ENCODE assay signal across 18 cellular contexts in the genomic region with DNA sequence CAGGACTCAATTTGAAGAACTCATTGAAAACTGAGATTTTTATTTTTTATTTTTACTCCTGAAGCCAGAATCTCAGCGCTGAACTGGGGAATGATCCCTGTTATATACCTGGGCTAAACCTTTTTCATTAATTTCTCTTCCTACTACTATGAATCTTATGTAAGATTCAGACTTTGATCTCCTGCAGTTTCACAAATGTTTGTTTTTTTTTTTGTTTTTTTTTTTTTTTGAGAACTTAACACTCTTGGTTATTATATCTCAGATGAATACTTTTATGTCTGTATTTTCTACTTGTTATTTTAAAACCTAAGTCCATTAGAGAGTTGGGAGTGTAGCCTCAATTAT.
DNase-seq lines count a peak whose midpoint lies in the region; ATAC-seq and FAIRE-seq lines count a peak whose summit lies in the region.
"Had no signal": no experiment of that assay in that cellular context is flagged by ENCODE, and none has a peak within 500 bp of the region (broad histone marks: within the 10 kb centered on the region; RNA-seq: fewer than 3 reads in every experiment).

No MANE protein-coding gene starts in this region.

- H3K36me3 Mint-ChIP-seq in activated CD4-positive, alpha-beta T cell treated with anti-CD3 and anti-CD28 coated beads, Interleukin-2, amount 10 ng/mL, durations not matched to agents 7 days and 5 days (ENCODE audit: low read depth): peaks cover 13% of the 10 kb centered on the region
- H3K36me3 Mint-ChIP-seq in CD4-positive, CD25-positive, alpha-beta regulatory T cell: no peaks in the 10 kb centered on the region

- peak overlapping the region; percentile 62 for H3K27ac ChIP-seq in CD4-positive, CD25-positive, alpha-beta regulatory T cell (ENCODE audit: insufficient read depth, low read length, poor library complexity, severe bottlenecking)
- H3K27ac ChIP-seq: RWPE1, SJCRH30 had no signal

- POLR2A ChIA-PET in activated CD4-positive, alpha-beta T cell treated with anti-CD3 and anti-CD28 coated beads, Interleukin-2, amount 10 ng/mL, durations not matched to agents 7 days and 5 days (lab: Charles Lee): no interaction called here

- in situ Hi-C loops in G401 (cut with HindIII; ENCODE audit: low sequenced_read_pairs): no loop called here

- H3K4me3 ChIP-seq in CD4-positive, CD25-positive, alpha-beta regulatory T cell (ENCODE audit: low read depth, low read length): peak overlapping the region; percentile 65
- H3K4me3 ChIP-seq: SJCRH30 had no signal

- H3K4me1 Mint-ChIP-seq in activated CD4-positive, alpha-beta T cell treated with anti-CD3 and anti-CD28 coated beads, Interleukin-2, amount 10 ng/mL, durations not matched to agents 7 days and 5 days: peaks cover 52% of the 10 kb centered on the region
- H3K4me1 Mint-ChIP-seq in CD4-positive, CD25-positive, alpha-beta regulatory T cell: peaks cover 15 to 65% (median 44%) of the 10 kb centered on the region in 4 donors

- H3K27me3 ChIP-seq in CD4-positive, CD25-positive, alpha-beta regulatory T cell (ENCODE audit: control insufficient read depth, insufficient read depth, low read length): no peaks in the 10 kb centered on the region
- H3K27me3 ChIP-seq: SJCRH30 had no signal

- no peak for ATAC-seq in CD4-positive, CD25-positive, alpha-beta regulatory T cell (ENCODE audit: low read depth in 2 of 2)

- H3K9me3 ChIP-seq in CD4-positive, CD25-positive, alpha-beta regulatory T cell (ENCODE audit: control insufficient read depth in 2 of 2, low read length in 2 of 2): no peaks in the 10 kb centered on the region
- H3K9me3 ChIP-seq: SJCRH30 had no signal

- H3K4me1 ChIP-seq in CD4-positive, CD25-positive, alpha-beta regulatory T cell (ENCODE audit: control insufficient read depth, insufficient read depth, low read length, poor library complexity, severe bottlenecking): peaks cover 18% of the 10 kb centered on the region
- H3K4me1 ChIP-seq: SJCRH30 had no signal

- no peaks in the 10 kb centered on the region for H3K36me3 ChIP-seq in CD4-positive, CD25-positive, alpha-beta regulatory T cell (ENCODE audit: control insufficient read depth, insufficient read depth, low read length)
- H3K36me3 ChIP-seq: SJCRH30 had no signal

- H3K27ac Mint-ChIP-seq in activated CD4-positive, alpha-beta T cell treated with anti-CD3 and anti-CD28 coated beads, Interleukin-2, amount 10 ng/mL, durations not matched to agents 7 days and 5 days: peak overlapping the region; percentile 82
- H3K27ac Mint-ChIP-seq in CD4-positive, CD25-positive, alpha-beta regulatory T cell: peak overlapping the region; percentile 87 to 99 (median 88)

- peaks cover 22% of the 10 kb centered on the region for H3K27me3 Mint-ChIP-seq in activated CD4-positive, alpha-beta T cell treated with anti-CD3 and anti-CD28 coated beads, Interleukin-2, amount 10 ng/mL, durations not matched to agents 7 days and 5 days
- peaks cover 8% of the 10 kb centered on the region for H3K27me3 Mint-ChIP-seq in CD4-positive, CD25-positive, alpha-beta regulatory T cell

- CTCF ChIA-PET in activated CD4-positive, alpha-beta T cell treated with anti-CD3 and anti-CD28 coated beads, Interleukin-2, amount 10 ng/mL, durations not matched to agents 7 days and 5 days (lab: Charles Lee): interaction anchor here (1.0 kb wide), 1 partner anchor 17 kb away, joined by 4 read pairs; no protein-coding TSS in a partner anchor

- DNase-seq in activated CD4-positive, alpha-beta T cell treated with anti-CD3 and anti-CD28 coated beads, Interleukin-2, amount 10 ng/mL, durations not matched to agents 7 days and 5 days: no peak
- no peak for DNase-seq in activated CD4-positive, alpha-beta T cell treated with anti-CD3 and anti-CD28 coated beads for 4 hours
- DNase-seq in CD4-positive, CD25-positive, alpha-beta regulatory T cell: no peak
- peak; percentile 30 for DNase-seq in NCI-H2227 (lab: John Stamatoyannopoulos, UW; ENCODE audit: unreplicated experiment)
- DNase-seq in frontal cortex (ENCODE audit: low spot score in 2 of 2): no peak
- DNase-seq in DMS53 (lab: John Stamatoyannopoulos, UW): no peak
- DNase-seq in LoVo (ENCODE audit: low spot score): no peak
- no peak for DNase-seq in G401 (ENCODE audit: low spot score)
- DNase-seq: Calu3; DMS79; GDM1; NCI-H1048; NCI-H146; NCI-H69; NK-92 treated with Interleukin-12 subunit alpha and Interleukin-12 subunit beta, amount 100 ng/mL, for 24 hours; SJCRH30 had no signal

- peak overlapping the region; percentile 57 for H3K4me3 Mint-ChIP-seq in activated CD4-positive, alpha-beta T cell treated with anti-CD3 and anti-CD28 coated beads, Interleukin-2, amount 10 ng/mL, durations not matched to agents 7 days and 5 days
- peak overlapping the region; percentile 68 to 78 (median 72) for H3K4me3 Mint-ChIP-seq in CD4-positive, CD25-positive, alpha-beta regulatory T cell

- peaks cover 5% of the 10 kb centered on the region for H3K9me3 Mint-ChIP-seq in activated CD4-positive, alpha-beta T cell treated with anti-CD3 and anti-CD28 coated beads, Interleukin-2, amount 10 ng/mL, durations not matched to agents 7 days and 5 days
- H3K9me3 Mint-ChIP-seq in CD4-positive, CD25-positive, alpha-beta regulatory T cell: peaks cover 0 to 14% (median 3%) of the 10 kb centered on the region in 7 donors

- FAIRE-seq in frontal cortex (lab: Jason Lieb, UNC): peak; percentile 24
- FAIRE-seq: H1 had no signal
